15 cellular contexts compared by ENCODE assay signal in genomic region chr3:195810455-195810845, GRCh38. TPM values are rescaled to one million over a fixed set of nuclear protein-coding genes. Genes with fewer than 3 reads are reported as not detected.
"Had no signal": no experiment of that assay in that cellular context is flagged by ENCODE, and none has a peak within 500 bp of the region (broad histone marks: within the 10 kb centered on the region; RNA-seq: fewer than 3 reads in every experiment).

No MANE protein-coding gene starts in this region.

- FAIRE-seq: astrocyte, urothelium cell line had no signal

- H3K27ac Mint-ChIP-seq: activated naive CD8-positive, alpha-beta T cell; activated T-cell treated with anti-CD3 and anti-CD28 coated beads, Interleukin-2, amount 50 U/mL, for 24 hours; natural killer cell; stimulated activated naive CD8-positive, alpha-beta T cell treated with anti-CD3 and anti-CD28 coated beads, Interleukin-15, Interleukin-2, amounts not matched to agents 100 ng/mL and 50 ng/mL, for 24 hours had no signal

- H3K9me3 ChIP-seq: gastrocnemius medialis, psoas muscle had no signal

- H3K9me3 Mint-ChIP-seq: activated T-cell treated with anti-CD3 and anti-CD28 coated beads, Interleukin-2, amount 50 U/mL, for 24 hours; natural killer cell; stimulated activated naive CD8-positive, alpha-beta T cell treated with anti-CD3 and anti-CD28 coated beads, Interleukin-15, Interleukin-2, amounts not matched to agents 100 ng/mL and 50 ng/mL, for 24 hours had no signal

- H3K36me3 ChIP-seq: gastrocnemius medialis had no signal

- DNase-seq: activated CD4-positive, alpha-beta T cell treated with anti-CD3 and anti-CD28 coated beads, Interleukin-2, amount 10 ng/mL, durations not matched to agents 7 days and 5 days; activated CD4-positive, CD25-positive, alpha-beta regulatory T cell; activated effector memory CD4-positive, alpha-beta T cell treated with anti-CD3 and anti-CD28 coated beads, Interleukin-2, amount 50 U/mL, for 16 hours; activated T-cell treated with anti-CD3 and anti-CD28 coated beads, Interleukin-2, amount 50 U/mL, for 24 hours; gastrocnemius medialis; natural killer cell; occipital lobe; psoas muscle; stimulated activated CD4-positive, alpha-beta T cell treated with anti-CD3 and anti-CD28 coated beads, Interleukin-4, amount 100 ng/mL, for 1 hour; stimulated activated CD8-positive, alpha-beta memory T cell treated with anti-CD3 and anti-CD28 coated beads, Interleukin-4, amount 100 ng/mL, for 48 hours had no signal

- H3K4me3 Mint-ChIP-seq: activated CD4-positive, alpha-beta T cell treated with anti-CD3 and anti-CD28 coated beads, Interleukin-2, amount 10 ng/mL, durations not matched to agents 7 days and 5 days; activated naive CD8-positive, alpha-beta T cell; activated T-cell treated with anti-CD3 and anti-CD28 coated beads, Interleukin-2, amount 50 U/mL, for 24 hours; natural killer cell; stimulated activated naive CD8-positive, alpha-beta T cell treated with anti-CD3 and anti-CD28 coated beads, Interleukin-15, Interleukin-2, amounts not matched to agents 100 ng/mL and 50 ng/mL, for 24 hours had no signal

- ATAC-seq: gastrocnemius medialis, natural killer cell, psoas muscle had no signal

- H3K4me1 ChIP-seq: psoas muscle had no signal

- H3K36me3 Mint-ChIP-seq: natural killer cell had no signal

- H3K4me3 ChIP-seq: gastrocnemius medialis, psoas muscle had no signal

- H3K27ac ChIP-seq: gastrocnemius medialis, psoas muscle had no signal

RNA-seq across cellular contexts. Expression of gene MUC4, which starts 1.3 kb away (rescaled TPM):
- polyA plus RNA-seq: liver had no signal
